ENCODE assay signal across 16 cellular contexts in genomic region chr2:119853777-119854399, GRCh38.
"Had no signal": no experiment of that assay in that cellular context is flagged by ENCODE, and none has a peak within 500 bp of the region (broad histone marks: within the 10 kb centered on the region; RNA-seq: fewer than 3 reads in every experiment).

No MANE protein-coding gene starts in this region.

- H3K36me3 ChIP-seq: gastroesophageal sphincter, stomach had no signal

- ATAC-seq: effector memory CD8-positive, alpha-beta T cell; gastroesophageal sphincter; left colon; naive thymus-derived CD4-positive, alpha-beta T cell; sciatic nerve had no signal

- H3K4me3 ChIP-seq: esophagus squamous epithelium, gastroesophageal sphincter, stomach had no signal

- H3K4me3 Mint-ChIP-seq: dendritic cell treated with granulocyte-macrophage colony-stimulating factor and Interleukin-4, amounts not matched to agents 40 ng/mL and 50 ng/mL, for 4 days; effector memory CD8-positive, alpha-beta T cell had no signal

- DNase-seq: effector memory CD8-positive, alpha-beta T cell; esophagus squamous epithelium; foreskin fibroblast; glutamatergic neuron; left colon; naive thymus-derived CD4-positive, alpha-beta T cell; posterior cingulate gyrus; stimulated activated CD4-positive, alpha-beta T cell treated with anti-CD3 and anti-CD28 coated beads, Interleukin-2, amount 100 ng/mL, for 24 hours; stimulated activated CD4-positive, alpha-beta T cell treated with anti-CD3 and anti-CD28 coated beads, Interleukin-4, amount 100 ng/mL, for 4 hours; stimulated activated naive CD4-positive, alpha-beta T cell; stomach; substantia nigra; trophoblast cell had no signal

- H3K27ac Mint-ChIP-seq: dendritic cell treated with granulocyte-macrophage colony-stimulating factor and Interleukin-4, amounts not matched to agents 40 ng/mL and 50 ng/mL, for 4 days; naive thymus-derived CD4-positive, alpha-beta T cell had no signal

- H3K27me3 ChIP-seq: esophagus squamous epithelium, gastroesophageal sphincter, stomach had no signal

- H3K27ac ChIP-seq: esophagus squamous epithelium, gastroesophageal sphincter, stomach had no signal

- H3K27me3 Mint-ChIP-seq: dendritic cell treated with granulocyte-macrophage colony-stimulating factor and Interleukin-4, amounts not matched to agents 40 ng/mL and 50 ng/mL, for 4 days; effector memory CD8-positive, alpha-beta T cell; naive thymus-derived CD4-positive, alpha-beta T cell had no signal

- H3K4me1 ChIP-seq: gastroesophageal sphincter had no signal
